31 cellular contexts compared by ENCODE assay signal in genomic region chr2:63001576-63001975, GRCh38. TPM values are rescaled to one million over a fixed set of nuclear protein-coding genes. Genes with fewer than 3 reads are reported as not detected.
"Had no signal": no experiment of that assay in that cellular context is flagged by ENCODE, and none has a peak within 500 bp of the region (broad histone marks: within the 10 kb centered on the region; RNA-seq: fewer than 3 reads in every experiment).

No MANE protein-coding gene starts in this region.

- ATAC-seq: stimulated activated effector memory CD8-positive, alpha-beta T cell treated with anti-CD3 and anti-CD28 coated beads, Interleukin-12 subunit alpha, Interleukin-12 subunit beta, amount 100 ng/mL, for 72 hours; stimulated activated memory B cell treated with anti-CD40 and anti-IgM and Interleukin-4, amounts not matched to agents 10 μg/mL and 1 μg/mL and 100 μg/mL, for 72 hours; stimulated activated naive B cell treated with anti-CD40 and anti-IgM and Interleukin-4, amounts not matched to agents 10 μg/mL and 1 μg/mL and 100 μg/mL, for 72 hours; stimulated activated naive CD8-positive, alpha-beta T cell treated with anti-CD3 and anti-CD28 coated beads, Interleukin-15, amount 100 ng/mL, for 72 hours; stimulated activated naive CD8-positive, alpha-beta T cell treated with anti-CD3 and anti-CD28 coated beads, Interleukin-15, Interleukin-2, amounts not matched to agents 100 U/mL and 50 U/mL, for 24 hours; upper lobe of right lung had no signal

- H3K36me3 ChIP-seq: thoracic aorta, upper lobe of right lung, uterus had no signal

- H3K27me3 ChIP-seq: stomach, suprapubic skin, testis, thyroid gland, tibial artery, tibial nerve, transverse colon, upper lobe of left lung, upper lobe of right lung, uterus, vagina had no signal

- H3K9me3 Mint-ChIP-seq: stimulated activated effector memory CD8-positive, alpha-beta T cell treated with anti-CD3 and anti-CD28 coated beads, Interleukin-12 subunit alpha, Interleukin-12 subunit beta, amount 100 ng/mL, for 72 hours; stimulated activated memory B cell treated with anti-CD40 and anti-IgM and Interleukin-4, amounts not matched to agents 10 μg/mL and 1 μg/mL and 100 μg/mL, for 72 hours; stimulated activated naive CD8-positive, alpha-beta T cell treated with anti-CD3 and anti-CD28 coated beads, Interleukin-15, amount 100 ng/mL, for 72 hours; stimulated activated naive CD8-positive, alpha-beta T cell treated with anti-CD3 and anti-CD28 coated beads, Interleukin-15, Interleukin-2, amounts not matched to agents 100 ng/mL and 50 ng/mL, for 24 hours; type B pancreatic cell had no signal

- H3K4me3 ChIP-seq: stomach, suprapubic skin, testis, thoracic aorta, thyroid gland, tibial artery, tibial nerve, transverse colon, upper lobe of left lung, upper lobe of right lung, uterus, vagina had no signal

- H3K4me3 Mint-ChIP-seq: stimulated activated effector memory CD8-positive, alpha-beta T cell treated with anti-CD3 and anti-CD28 coated beads, Interleukin-12 subunit alpha, Interleukin-12 subunit beta, amount 100 ng/mL, for 72 hours; stimulated activated memory B cell treated with anti-CD40 and anti-IgM and Interleukin-4, amounts not matched to agents 10 μg/mL and 1 μg/mL and 100 μg/mL, for 72 hours; stimulated activated naive B cell treated with anti-CD40 and anti-IgM and Interleukin-4, amounts not matched to agents 10 μg/mL and 1 μg/mL and 100 μg/mL, for 72 hours; stimulated activated naive CD8-positive, alpha-beta T cell treated with anti-CD3 and anti-CD28 coated beads, Interleukin-15, amount 100 ng/mL, for 72 hours; stimulated activated naive CD8-positive, alpha-beta T cell treated with anti-CD3 and anti-CD28 coated beads, Interleukin-15, Interleukin-2, amounts not matched to agents 100 ng/mL and 50 ng/mL, for 24 hours; type B pancreatic cell had no signal

- DNase-seq: stimulated activated CD4-positive, alpha-beta T cell treated with anti-CD3 and anti-CD28 coated beads, Interleukin-2, amount 100 ng/mL, for 48 hours; stimulated activated CD4-positive, alpha-beta T cell treated with anti-CD3 and anti-CD28 coated beads, Interleukin-4, amount 100 ng/mL, for 1 hour; stimulated activated CD4-positive, alpha-beta T cell treated with anti-CD3 and anti-CD28 coated beads, Interleukin-4, amount 100 ng/mL, for 24 hours; stimulated activated CD4-positive, alpha-beta T cell treated with anti-CD3 and anti-CD28 coated beads, Interleukin-4, amount 100 ng/mL, for 4 hours; stimulated activated CD8-positive, alpha-beta memory T cell treated with anti-CD3 and anti-CD28 coated beads, Interleukin-4, amount 100 ng/mL, for 48 hours; stimulated activated naive B cell treated with anti-CD40 and anti-IgM and Interleukin-4, amounts not matched to agents 10 μg/mL and 1 μg/mL and 100 μg/mL, for 72 hours; stimulated activated naive CD4-positive, alpha-beta T cell; stimulated activated naive CD4-positive, alpha-beta T cell treated with Interleukin-2 at 50 U/mL for 16 hours; stimulated activated naive CD8-positive, alpha-beta T cell treated with anti-CD3 and anti-CD28 coated beads, Interleukin-15, amount 100 ng/mL, for 72 hours; stimulated activated naive CD8-positive, alpha-beta T cell treated with anti-CD3 and anti-CD28 coated beads, Interleukin-15, Interleukin-2, amounts not matched to agents 100 U/mL and 50 U/mL, for 24 hours; stomach; substantia nigra; testis; thyroid gland; tibial artery; transverse colon; trophoblast cell; upper lobe of left lung; upper lobe of right lung; uterus had no signal

- FAIRE-seq: urothelium cell line had no signal

- H3K4me1 ChIP-seq: suprapubic skin, testis, thyroid gland, transverse colon, upper lobe of left lung, upper lobe of right lung, uterus had no signal

- H3K27ac ChIP-seq: stomach, suprapubic skin, testis, thyroid gland, tibial artery, tibial nerve, transverse colon, upper lobe of left lung, upper lobe of right lung, uterus, vagina had no signal

- H3K4me1 Mint-ChIP-seq: stimulated activated effector memory CD8-positive, alpha-beta T cell treated with anti-CD3 and anti-CD28 coated beads, Interleukin-12 subunit alpha, Interleukin-12 subunit beta, amount 100 ng/mL, for 72 hours; stimulated activated memory B cell treated with anti-CD40 and anti-IgM and Interleukin-4, amounts not matched to agents 10 μg/mL and 1 μg/mL and 100 μg/mL, for 72 hours; stimulated activated naive B cell treated with anti-CD40 and anti-IgM and Interleukin-4, amounts not matched to agents 10 μg/mL and 1 μg/mL and 100 μg/mL, for 72 hours; stimulated activated naive CD8-positive, alpha-beta T cell treated with anti-CD3 and anti-CD28 coated beads, Interleukin-15, amount 100 ng/mL, for 72 hours had no signal

- H3K27ac Mint-ChIP-seq: stimulated activated effector memory CD8-positive, alpha-beta T cell treated with anti-CD3 and anti-CD28 coated beads, Interleukin-12 subunit alpha, Interleukin-12 subunit beta, amount 100 ng/mL, for 72 hours; stimulated activated memory B cell treated with anti-CD40 and anti-IgM and Interleukin-4, amounts not matched to agents 10 μg/mL and 1 μg/mL and 100 μg/mL, for 72 hours; stimulated activated naive B cell treated with anti-CD40 and anti-IgM and Interleukin-4, amounts not matched to agents 10 μg/mL and 1 μg/mL and 100 μg/mL, for 72 hours; stimulated activated naive CD8-positive, alpha-beta T cell treated with anti-CD3 and anti-CD28 coated beads, Interleukin-15, amount 100 ng/mL, for 72 hours; stimulated activated naive CD8-positive, alpha-beta T cell treated with anti-CD3 and anti-CD28 coated beads, Interleukin-15, Interleukin-2, amounts not matched to agents 100 ng/mL and 50 ng/mL, for 24 hours; type B pancreatic cell had no signal

- H3K9me3 ChIP-seq: stomach, suprapubic skin, testis, thoracic aorta, thyroid gland, tibial artery, tibial nerve, transverse colon, upper lobe of left lung, upper lobe of right lung, uterus, vagina had no signal

- H3K27me3 Mint-ChIP-seq: stimulated activated memory B cell treated with anti-CD40 and anti-IgM and Interleukin-4, amounts not matched to agents 10 μg/mL and 1 μg/mL and 100 μg/mL, for 72 hours; stimulated activated naive B cell treated with anti-CD40 and anti-IgM and Interleukin-4, amounts not matched to agents 10 μg/mL and 1 μg/mL and 100 μg/mL, for 72 hours; stimulated activated naive CD8-positive, alpha-beta T cell treated with anti-CD3 and anti-CD28 coated beads, Interleukin-15, amount 100 ng/mL, for 72 hours; stimulated activated naive CD8-positive, alpha-beta T cell treated with anti-CD3 and anti-CD28 coated beads, Interleukin-15, Interleukin-2, amounts not matched to agents 100 ng/mL and 50 ng/mL, for 24 hours; type B pancreatic cell had no signal

RNA-seq across cellular contexts. Expression of gene OTX1, which starts 49.1 kb away (rescaled TPM):
- total RNA-seq: stomach, subcutaneous adipose tissue, thoracic aorta, thyroid gland, tibial nerve, transverse colon, upper lobe of right lung, urinary bladder, uterus, vagina had no signal
- polyA plus RNA-seq: urinary bladder had no signal
